Comparison of ENCODE assay signal across 34 cellular contexts in genomic region chr19:1309977-1310852, GRCh38. TPM values are rescaled to one million over a fixed set of nuclear protein-coding genes. Genes with fewer than 3 reads are reported as not detected.
"Had no signal": no experiment of that assay in that cellular context is flagged by ENCODE, and none has a peak within 500 bp of the region (broad histone marks: within the 10 kb centered on the region; RNA-seq: fewer than 3 reads in every experiment).

No MANE protein-coding gene starts in this region.

- H3K9ac ChIP-seq: parathyroid adenoma had no signal

- H3K9me3 ChIP-seq: heart left ventricle, psoas muscle, sigmoid colon, thyroid gland, upper lobe of right lung had no signal

- H3K4me3 ChIP-seq: coronary artery, heart left ventricle, psoas muscle, sigmoid colon, thyroid gland, upper lobe of right lung had no signal

- H3K27ac ChIP-seq: brain microvascular endothelial cell, coronary artery, heart left ventricle, parathyroid adenoma, psoas muscle, sigmoid colon, thyroid gland, upper lobe of right lung had no signal

- H3K36me3 ChIP-seq: brain microvascular endothelial cell, heart left ventricle, sigmoid colon, thyroid gland, upper lobe of right lung had no signal

- ATAC-seq: effector memory CD8-positive, alpha-beta T cell; heart left ventricle; psoas muscle; stimulated activated effector memory CD8-positive, alpha-beta T cell treated with anti-CD3 and anti-CD28 coated beads, Interleukin-12 subunit alpha, Interleukin-12 subunit beta, amount 100 ng/mL, for 72 hours; stimulated activated naive CD8-positive, alpha-beta T cell treated with anti-CD3 and anti-CD28 coated beads, Interleukin-15, amount 100 ng/mL, for 72 hours; upper lobe of right lung had no signal

- H3K4me1 ChIP-seq: parathyroid adenoma, psoas muscle, upper lobe of right lung had no signal

- FAIRE-seq: astrocyte, small intestine had no signal

- H3K27me3 ChIP-seq: brain microvascular endothelial cell had no signal

- H2AFZ ChIP-seq: parathyroid adenoma had no signal

- DNase-seq: activated CD4-positive, alpha-beta memory T cell treated with anti-CD3 and anti-CD28 coated beads, Interleukin-2, amount 10 ng/mL, durations not matched to agents 7 days and 5 days; activated CD4-positive, alpha-beta T cell treated with anti-CD3 and anti-CD28 coated beads for 1 hour; activated CD4-positive, alpha-beta T cell treated with anti-CD3 and anti-CD28 coated beads, Interleukin-2, amount 10 ng/mL, durations not matched to agents 7 days and 5 days; activated CD8-positive, alpha-beta memory T cell treated with anti-CD3 and anti-CD28 coated beads, Interleukin-2, amount 50 U/mL, for 48 hours; activated gamma-delta T cell; activated naive CD4-positive, alpha-beta T cell treated with anti-CD3 and anti-CD28 coated beads, Interleukin-2, amount 10 ng/mL, durations not matched to agents 7 days and 5 days; activated naive CD8-positive, alpha-beta T cell treated with anti-CD3 and anti-CD28 coated beads, Interleukin-2, amount 10 ng/mL, durations not matched to agents 7 days and 5 days; activated T-cell treated with anti-CD3 and anti-CD28 coated beads, Interleukin-2, amount 50 U/mL, for 24 hours; brain microvascular endothelial cell; effector memory CD8-positive, alpha-beta T cell; erythroblast; heart left ventricle; hypothalamus; immature natural killer cell; naive B cell; nephron progenitor cell; nucleus accumbens; psoas muscle; sigmoid colon; small intestine; stimulated activated CD4-positive, alpha-beta T cell treated with anti-CD3 and anti-CD28 coated beads, Interleukin-4, amount 100 ng/mL, for 24 hours; stimulated activated naive CD8-positive, alpha-beta T cell treated with anti-CD3 and anti-CD28 coated beads, Interleukin-15, amount 100 ng/mL, for 72 hours; substantia nigra; T1000; thyroid gland; upper lobe of right lung had no signal

- H3K79me2 ChIP-seq: parathyroid adenoma had no signal

RNA-seq across cellular contexts. Expression of gene EFNA2, which starts 24.5 kb away (rescaled TPM):
- total RNA-seq: activated CD4-positive, alpha-beta memory T cell treated with anti-CD3 and anti-CD28 coated beads, Interleukin-2, amount 10 ng/mL, durations not matched to agents 7 days and 5 days; activated CD4-positive, alpha-beta T cell treated with anti-CD3 and anti-CD28 coated beads, Interleukin-2, amount 10 ng/mL, durations not matched to agents 7 days and 5 days; activated naive CD8-positive, alpha-beta T cell treated with anti-CD3 and anti-CD28 coated beads, Interleukin-2, amount 10 ng/mL, durations not matched to agents 7 days and 5 days; cardiac septum; fibroblast of villous mesenchyme; heart left ventricle; lower leg skin; psoas muscle; sigmoid colon; thyroid gland; upper lobe of right lung had no signal
- polyA plus RNA-seq: fibroblast of lung, heart left ventricle, immature natural killer cell, psoas muscle had no signal
